Comparison of ENCODE assay signal across 1 cellular context in the genomic region with DNA sequence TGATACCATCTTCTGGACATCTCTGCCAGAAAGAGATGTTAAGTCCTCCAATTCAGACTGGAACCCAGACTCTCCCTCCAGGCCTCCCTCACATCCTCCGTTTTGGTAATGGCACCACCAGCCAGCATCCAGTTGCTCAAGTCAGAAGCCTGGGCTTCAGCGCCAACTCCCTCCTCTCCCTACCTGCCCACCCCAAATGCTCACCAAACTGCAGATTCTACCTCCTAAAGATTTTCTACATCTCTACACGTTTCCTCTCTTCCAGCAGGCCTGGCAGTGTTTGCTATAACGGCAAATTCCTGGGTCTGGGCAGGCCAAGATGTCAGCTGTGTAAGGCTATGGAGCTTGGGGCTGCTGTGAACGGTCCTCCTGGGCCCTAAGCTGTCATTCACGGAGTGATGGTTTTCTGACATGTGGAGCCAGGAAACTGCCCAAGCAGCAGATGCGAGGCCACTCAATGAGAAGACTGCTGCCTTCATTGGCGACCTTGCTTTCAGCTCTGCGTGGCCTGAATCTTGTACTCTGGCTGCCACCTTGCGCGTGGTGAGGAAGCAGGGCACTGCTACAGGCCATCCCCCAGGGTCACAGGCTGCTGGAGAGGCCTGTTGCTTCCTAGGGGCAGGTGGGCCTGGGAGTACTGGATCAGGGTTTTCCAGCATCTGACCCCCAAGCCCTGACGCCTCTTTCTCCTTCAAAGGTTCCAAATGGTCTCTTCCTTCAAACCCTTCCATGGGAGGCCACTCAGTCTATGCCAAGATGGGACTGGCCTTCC.
TF ChIP-seq lines count a peak whose summit lies in the region.

No MANE protein-coding gene starts in this region.

TF ChIP-seq in HepG2, 621 proteins besides CTCF, POLR2A, EP300 and RAD21 (continued from another document and continues in another):
- TF ChIP-seq TERF1 (CRISPR knock-in tag; IDR thresholded peaks at IDR 0.05) (no peak), ZFY (CRISPR knock-in tag; IDR thresholded peaks at IDR 0.05) (peak; percentile 55; the same call in 1 of the 2 replicates), ZSCAN5A (CRISPR knock-in tag; IDR thresholded peaks at IDR 0.05; ENCODE audit: borderline replicate concordance) (no peak), ZNF749 (CRISPR knock-in tag; IDR thresholded peaks at IDR 0.05; ENCODE audit: borderline replicate concordance) (no peak), DBP (CRISPR knock-in tag; IDR thresholded peaks at IDR 0.05; ENCODE audit: not compliant biosample characterization) (no peak), ZNF549 (CRISPR knock-in tag; IDR thresholded peaks at IDR 0.05) (no peak), ZC3H4 (CRISPR knock-in tag; IDR thresholded peaks at IDR 0.05; ENCODE audit: borderline replicate concordance) (peak; percentile 66; the same call in 1 of the 2 replicates), ZBTB4 (CRISPR knock-in tag; IDR thresholded peaks at IDR 0.05; ENCODE audit: borderline replicate concordance) (peak; percentile 94; the same call in 1 of the 2 replicates), ATF7-NPFF (CRISPR knock-in tag; IDR thresholded peaks at IDR 0.05; ENCODE audit: low read depth) (no peak), ZNF547 (CRISPR knock-in tag; IDR thresholded peaks at IDR 0.05) (no peak), TCF7 (IDR thresholded peaks at IDR 0.05; ENCODE audit: low read depth) (no peak), CC2D1A (CRISPR knock-in tag; IDR thresholded peaks at IDR 0.05) (no peak), CAMTA2 (CRISPR knock-in tag; IDR thresholded peaks at IDR 0.05; ENCODE audit: borderline replicate concordance) (0 out of 2 replicates have a peak, but pooled peaks have one; percentile 58), SSRP1 (CRISPR knock-in tag; IDR thresholded peaks at IDR 0.05) (no peak), ZNF562 (CRISPR knock-in tag; IDR thresholded peaks at IDR 0.05; ENCODE audit: borderline replicate concordance) (no peak), ZNF260 (CRISPR knock-in tag; IDR thresholded peaks at IDR 0.05; ENCODE audit: borderline replicate concordance, low read depth) (no peak), ZNF557 (CRISPR knock-in tag; IDR thresholded peaks at IDR 0.05) (no peak), TSC22D2 (CRISPR knock-in tag; IDR thresholded peaks at IDR 0.05; ENCODE audit: borderline replicate concordance) (no peak), ZNF558 (CRISPR knock-in tag; IDR thresholded peaks at IDR 0.05; ENCODE audit: borderline replicate concordance) (no peak), ZNF383 (CRISPR knock-in tag; IDR thresholded peaks at IDR 0.05; ENCODE audit: borderline replicate concordance) (0 out of 2 replicates have a peak, but pooled peaks have one; percentile 11), ZSCAN21 (CRISPR knock-in tag; IDR thresholded peaks at IDR 0.05; ENCODE audit: borderline replicate concordance) (no peak), KLF12 (CRISPR knock-in tag; IDR thresholded peaks at IDR 0.05; ENCODE audit: borderline replicate concordance) (no peak), ZSCAN25 (CRISPR knock-in tag; IDR thresholded peaks at IDR 0.05) (no peak), ZNF264 (CRISPR knock-in tag; IDR thresholded peaks at IDR 0.05) (no peak), HES4 (CRISPR knock-in tag; IDR thresholded peaks at IDR 0.05; ENCODE audit: borderline replicate concordance) (no peak), GABPB1 (CRISPR knock-in tag; IDR thresholded peaks at IDR 0.05) (peak; percentile 1; the same call in 1 of the 2 replicates), ZNF776 (CRISPR knock-in tag; IDR thresholded peaks at IDR 0.05) (peak; percentile 41; the same call in 1 of the 2 replicates), TIGD3 (CRISPR knock-in tag; IDR thresholded peaks at IDR 0.05; ENCODE audit: borderline replicate concordance) (no peak), RAD51 (IDR thresholded peaks at IDR 0.05; ENCODE audit: borderline replicate concordance) (no peak)
- TF ChIP-seq, protein P1, sequence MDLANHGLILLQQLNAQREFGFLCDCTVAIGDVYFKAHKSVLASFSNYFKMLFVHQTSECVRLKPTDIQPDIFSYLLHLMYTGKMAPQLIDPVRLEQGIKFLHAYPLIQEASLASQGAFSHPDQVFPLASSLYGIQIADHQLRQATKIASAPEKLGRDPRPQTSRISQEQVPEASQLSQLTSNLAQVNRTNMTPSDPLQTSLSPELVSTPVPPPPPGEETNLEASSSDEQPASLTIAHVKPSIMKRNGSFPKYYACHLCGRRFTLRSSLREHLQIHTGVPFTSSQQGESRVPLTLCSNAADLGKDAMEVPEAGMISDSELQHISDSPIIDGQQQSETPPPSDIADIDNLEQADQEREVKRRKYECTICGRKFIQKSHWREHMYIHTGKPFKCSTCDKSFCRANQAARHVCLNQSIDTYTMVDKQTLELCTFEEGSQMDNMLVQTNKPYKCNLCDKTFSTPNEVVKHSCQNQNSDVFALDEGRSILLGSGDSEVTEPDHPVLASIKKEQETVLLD (CRISPR knock-in tag; IDR thresholded peaks at IDR 0.05; ENCODE audit: low read depth), result no peak
- TF ChIP-seq, protein P2, sequence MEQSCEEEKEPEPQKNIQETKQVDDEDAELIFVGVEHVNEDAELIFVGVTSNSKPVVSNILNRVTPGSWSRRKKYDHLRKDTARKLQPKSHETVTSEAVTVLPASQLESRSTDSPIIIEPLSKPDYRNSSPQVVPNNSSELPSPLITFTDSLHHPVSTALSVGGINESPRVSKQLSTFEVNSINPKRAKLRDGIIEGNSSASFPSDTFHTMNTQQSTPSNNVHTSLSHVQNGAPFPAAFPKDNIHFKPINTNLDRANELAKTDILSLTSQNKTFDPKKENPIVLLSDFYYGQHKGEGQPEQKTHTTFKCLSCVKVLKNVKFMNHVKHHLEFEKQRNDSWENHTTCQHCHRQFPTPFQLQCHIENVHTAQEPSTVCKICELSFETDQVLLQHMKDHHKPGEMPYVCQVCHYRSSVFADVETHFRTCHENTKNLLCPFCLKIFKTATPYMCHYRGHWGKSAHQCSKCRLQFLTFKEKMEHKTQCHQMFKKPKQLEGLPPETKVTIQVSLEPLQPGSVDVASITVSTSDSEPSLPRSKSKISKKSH (CRISPR knock-in tag; IDR thresholded peaks at IDR 0.05; ENCODE audit: borderline replicate concordance), result no peak
- TF ChIP-seq, protein P3, sequence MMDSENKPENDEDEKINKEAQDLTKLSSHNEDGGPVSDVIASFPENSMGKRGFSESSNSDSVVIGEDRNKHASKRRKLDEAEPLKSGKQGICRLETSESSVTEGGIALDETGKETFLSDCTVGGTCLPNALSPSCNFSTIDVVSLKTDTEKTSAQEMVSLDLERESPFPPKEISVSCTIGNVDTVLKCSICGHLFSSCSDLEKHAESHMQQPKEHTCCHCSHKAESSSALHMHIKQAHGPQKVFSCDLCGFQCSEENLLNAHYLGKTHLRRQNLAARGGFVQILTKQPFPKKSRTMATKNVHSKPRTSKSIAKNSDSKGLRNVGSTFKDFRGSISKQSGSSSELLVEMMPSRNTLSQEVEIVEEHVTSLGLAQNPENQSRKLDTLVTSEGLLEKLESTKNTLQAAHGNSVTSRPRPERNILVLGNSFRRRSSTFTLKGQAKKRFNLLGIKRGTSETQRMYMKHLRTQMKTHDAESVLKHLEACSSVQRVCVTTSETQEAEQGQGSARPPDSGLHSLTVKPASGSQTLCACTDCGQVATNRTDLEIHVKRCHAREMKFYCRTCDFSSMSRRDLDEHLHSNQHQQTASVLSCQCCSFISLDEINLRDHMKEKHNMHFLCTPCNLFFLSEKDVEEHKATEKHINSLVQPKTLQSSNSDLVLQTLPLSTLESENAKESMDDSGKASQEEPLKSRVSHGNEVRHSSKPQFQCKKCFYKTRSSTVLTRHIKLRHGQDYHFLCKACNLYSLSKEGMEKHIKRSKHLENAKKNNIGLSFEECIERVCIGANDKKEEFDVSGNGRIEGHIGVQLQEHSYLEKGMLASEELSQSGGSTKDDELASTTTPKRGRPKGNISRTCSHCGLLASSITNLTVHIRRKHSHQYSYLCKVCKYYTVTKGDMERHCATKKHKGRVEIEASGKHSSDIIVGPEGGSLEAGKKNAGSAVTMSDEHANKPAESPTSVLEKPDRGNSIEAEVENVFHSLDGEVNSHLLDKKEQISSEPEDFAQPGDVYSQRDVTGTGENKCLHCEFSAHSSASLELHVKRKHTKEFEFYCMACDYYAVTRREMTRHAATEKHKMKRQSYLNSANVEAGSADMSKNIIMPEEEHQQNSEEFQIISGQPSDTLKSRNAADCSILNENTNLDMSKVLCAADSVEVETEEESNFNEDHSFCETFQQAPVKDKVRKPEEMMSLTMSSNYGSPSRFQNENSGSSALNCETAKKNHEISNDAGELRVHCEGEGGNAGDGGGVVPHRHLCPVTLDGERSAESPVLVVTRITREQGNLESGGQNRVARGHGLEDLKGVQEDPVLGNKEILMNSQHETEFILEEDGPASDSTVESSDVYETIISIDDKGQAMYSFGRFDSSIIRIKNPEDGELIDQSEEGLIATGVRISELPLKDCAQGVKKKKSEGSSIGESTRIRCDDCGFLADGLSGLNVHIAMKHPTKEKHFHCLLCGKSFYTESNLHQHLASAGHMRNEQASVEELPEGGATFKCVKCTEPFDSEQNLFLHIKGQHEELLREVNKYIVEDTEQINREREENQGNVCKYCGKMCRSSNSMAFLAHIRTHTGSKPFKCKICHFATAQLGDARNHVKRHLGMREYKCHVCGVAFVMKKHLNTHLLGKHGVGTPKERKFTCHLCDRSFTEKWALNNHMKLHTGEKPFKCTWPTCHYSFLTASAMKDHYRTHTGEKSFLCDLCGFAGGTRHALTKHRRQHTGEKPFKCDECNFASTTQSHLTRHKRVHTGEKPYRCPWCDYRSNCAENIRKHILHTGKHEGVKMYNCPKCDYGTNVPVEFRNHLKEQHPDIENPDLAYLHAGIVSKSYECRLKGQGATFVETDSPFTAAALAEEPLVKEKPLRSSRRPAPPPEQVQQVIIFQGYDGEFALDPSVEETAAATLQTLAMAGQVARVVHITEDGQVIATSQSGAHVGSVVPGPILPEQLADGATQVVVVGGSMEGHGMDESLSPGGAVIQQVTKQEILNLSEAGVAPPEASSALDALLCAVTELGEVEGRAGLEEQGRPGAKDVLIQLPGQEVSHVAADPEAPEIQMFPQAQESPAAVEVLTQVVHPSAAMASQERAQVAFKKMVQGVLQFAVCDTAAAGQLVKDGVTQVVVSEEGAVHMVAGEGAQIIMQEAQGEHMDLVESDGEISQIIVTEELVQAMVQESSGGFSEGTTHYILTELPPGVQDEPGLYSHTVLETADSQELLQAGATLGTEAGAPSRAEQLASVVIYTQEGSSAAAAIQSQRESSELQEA (CRISPR knock-in tag; IDR thresholded peaks at IDR 0.05; ENCODE audit: not compliant biosample characterization), result peak; percentile 68
- TF ChIP-seq, protein P4, sequence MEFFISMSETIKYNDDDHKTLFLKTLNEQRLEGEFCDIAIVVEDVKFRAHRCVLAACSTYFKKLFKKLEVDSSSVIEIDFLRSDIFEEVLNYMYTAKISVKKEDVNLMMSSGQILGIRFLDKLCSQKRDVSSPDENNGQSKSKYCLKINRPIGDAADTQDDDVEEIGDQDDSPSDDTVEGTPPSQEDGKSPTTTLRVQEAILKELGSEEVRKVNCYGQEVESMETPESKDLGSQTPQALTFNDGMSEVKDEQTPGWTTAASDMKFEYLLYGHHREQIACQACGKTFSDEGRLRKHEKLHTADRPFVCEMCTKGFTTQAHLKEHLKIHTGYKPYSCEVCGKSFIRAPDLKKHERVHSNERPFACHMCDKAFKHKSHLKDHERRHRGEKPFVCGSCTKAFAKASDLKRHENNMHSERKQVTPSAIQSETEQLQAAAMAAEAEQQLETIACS (CRISPR knock-in tag; IDR thresholded peaks at IDR 0.05), result no peak
